ENCODE assay signal across 14 cellular contexts in genomic region chr19:6663236-6664187, GRCh38. TPM values are rescaled to one million over a fixed set of nuclear protein-coding genes. Genes with fewer than 3 reads are reported as not detected.
DNase-seq lines count a peak whose midpoint lies in the region; ATAC-seq, FAIRE-seq and TF ChIP-seq lines count a peak whose summit lies in the region.
"Had no signal": no experiment of that assay in that cellular context is flagged by ENCODE, and none has a peak within 500 bp of the region (broad histone marks: within the 10 kb centered on the region; RNA-seq: fewer than 3 reads in every experiment).

No MANE protein-coding gene starts in this region.

- in situ Hi-C loops in SK-MEL-5 (cut with HindIII; ENCODE audit: low pct_unique_long_range_greater_than_20kb, low sequenced_read_pairs), result no loop called here

- FAIRE-seq in D721Med (lab: Jason Lieb, UNC), result no peak

- TF ChIP-seq CTCF in D721Med (IDR thresholded peaks at IDR 0.05; ENCODE audit: insufficient read depth, missing control alignments), result no peak

- DNase-seq in activated effector memory CD4-positive, alpha-beta T cell treated with anti-CD3 and anti-CD28 coated beads, Interleukin-2, amount 50 U/mL, for 16 hours, result peak; percentile 81
- DNase-seq in activated effector memory CD4-positive, alpha-beta T cell treated with Interleukin-2 at 50 U/mL for 16 hours, result no peak
- DNase-seq in SK-MEL-5 (ENCODE audit: low read depth, low spot score) (peak; percentile 11), D721Med (ENCODE audit: insufficient read length, low spot score) (no peak), A172 (ENCODE audit: low spot score) (no peak), 8988T (no peak)
- peak; percentile 25 for DNase-seq in effector CD4-positive, alpha-beta T cell
- DNase-seq in stimulated activated naive CD8-positive, alpha-beta T cell treated with anti-CD3 and anti-CD28 coated beads, Interleukin-15, Interleukin-2, amounts not matched to agents 100 U/mL and 50 U/mL, for 24 hours, result peak; percentile 57
- DNase-seq: NCI-H446; SIG-M5; stimulated activated naive B cell treated with anti-CD40 and anti-IgM and Interleukin-4, amounts not matched to agents 10 μg/mL and 1 μg/mL and 100 μg/mL, for 72 hours had no signal

- ATAC-seq in stimulated activated naive CD8-positive, alpha-beta T cell treated with anti-CD3 and anti-CD28 coated beads, Interleukin-15, Interleukin-2, amounts not matched to agents 100 U/mL and 50 U/mL, for 24 hours, result peak; percentile 37
- ATAC-seq: GM23338; stimulated activated naive B cell treated with anti-CD40 and anti-IgM and Interleukin-4, amounts not matched to agents 10 μg/mL and 1 μg/mL and 100 μg/mL, for 72 hours had no signal

RNA-seq across cellular contexts. Expression of gene TNFSF14, which starts 6.4 kb away (rescaled TPM):
- not detected in 2 replicates for total RNA-seq in SK-MEL-5 (2014; rRNA removed; shearing (Covaris generic))
- polyA plus RNA-seq in SK-MEL-5 (2015; cell fraction: cytosol; rRNA removed), result not detected in 2 replicates
- polyA plus RNA-seq in SK-MEL-5 (2015; cell fraction: nucleus; rRNA removed), result not detected in 2 replicates
- 0.10 TPM in 1 of 2 replicates, not detected in the other for total RNA-seq in A172 (2014; rRNA removed; shearing (Covaris generic))
- total RNA-seq: fibroblast of lung, GM23338, smooth muscle cell had no signal
- polyA plus RNA-seq: fibroblast of lung, GM23338, smooth muscle cell had no signal

RNA-seq across cellular contexts. Expression of gene C3, which starts 56.9 kb away (rescaled TPM):
- not detected in 2 replicates for total RNA-seq in SK-MEL-5 (2014; rRNA removed; shearing (Covaris generic))
- polyA plus RNA-seq in SK-MEL-5 (2015; cell fraction: cytosol; rRNA removed), result 1.2 and 2.8 TPM in 2 replicates
- polyA plus RNA-seq in SK-MEL-5 (2015; cell fraction: nucleus; rRNA removed), result 0.49 and 0.64 TPM in 2 replicates
- total RNA-seq in A172 (2014; rRNA removed; shearing (Covaris generic)), result 0.47 and 1.9 TPM in 2 replicates

Comparison
In these comparisons a context has a peak if more than half of its experiments do, and no peak if none do; other contexts are left out.
1. DNase-seq: peak in activated effector memory CD4-positive, alpha-beta T cell treated with anti-CD3 and anti-CD28 coated beads, Interleukin-2, amount 50 U/mL, for 16 hours (single experiment), SK-MEL-5 (single experiment), effector CD4-positive, alpha-beta T cell (single experiment) and stimulated activated naive CD8-positive, alpha-beta T cell treated with anti-CD3 and anti-CD28 coated beads, Interleukin-15, Interleukin-2, amounts not matched to agents 100 U/mL and 50 U/mL, for 24 hours (single experiment); none in activated effector memory CD4-positive, alpha-beta T cell treated with Interleukin-2 at 50 U/mL for 16 hours (single experiment), D721Med (single experiment), A172 (single experiment) and 8988T (single experiment).